ENCODE assay signal across 8 cellular contexts in the genomic region with DNA sequence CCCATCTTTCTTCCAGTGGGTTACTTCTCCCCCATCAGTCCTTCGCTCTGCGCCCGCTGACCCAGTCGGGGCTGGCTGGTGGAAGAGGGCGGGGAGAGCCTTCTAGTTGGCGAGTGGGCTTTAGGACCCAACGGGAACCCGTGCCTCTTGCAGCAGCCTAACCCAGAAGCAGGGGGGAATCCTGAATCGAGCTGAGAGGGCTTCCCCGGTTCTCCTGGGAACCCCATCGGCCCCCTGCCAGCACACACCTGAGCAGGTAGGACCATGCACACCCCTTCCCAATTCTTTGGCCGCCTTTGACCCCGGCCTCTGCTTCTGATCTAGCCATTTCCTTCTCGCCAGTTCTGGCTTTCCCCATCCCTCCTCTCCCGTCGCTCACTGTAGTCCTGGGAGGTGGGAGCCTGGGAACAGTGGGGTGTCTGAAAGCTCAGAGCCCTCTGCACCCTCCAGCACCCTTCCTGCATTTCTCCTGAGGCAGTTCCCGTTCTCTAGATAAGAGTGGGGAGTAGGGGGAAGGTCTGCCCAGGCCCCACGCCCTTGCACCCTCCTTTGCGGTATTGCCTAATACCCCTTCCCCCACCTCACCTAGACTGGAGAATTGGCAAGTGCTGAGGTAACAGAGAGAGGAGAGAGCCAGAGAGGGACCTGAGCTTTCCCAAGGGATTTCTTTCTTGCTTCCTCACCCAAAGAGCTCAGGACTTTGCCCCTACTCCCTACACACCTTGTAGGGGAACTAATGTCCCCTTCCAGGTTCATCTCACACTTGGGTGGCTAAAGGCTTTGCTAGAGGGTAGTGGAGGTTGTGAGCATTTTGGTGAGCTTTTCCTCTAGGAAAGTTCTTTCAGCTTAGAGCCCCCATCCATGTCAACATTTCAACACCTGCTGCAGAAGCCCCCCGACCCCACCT. TPM values are rescaled to one million over a fixed set of nuclear protein-coding genes. Genes with fewer than 3 reads are reported as not detected.
DNase-seq lines count a peak whose midpoint lies in the region; ATAC-seq lines count a peak whose summit lies in the region.

A gene (plus strand): TSS at position 150 of the 907 bp plus-strand sequence. CDS start 22,039 bp downstream, outside the sequence.

- ATAC-seq in GM21723 (IDR thresholded peaks at IDR 0.05; ENCODE audit: unreplicated experiment), result no peak

- DNase-seq in G401 (ENCODE audit: low spot score) (peak; percentile 93), NCI-H1092 (lab: John Stamatoyannopoulos, UW) (peak; percentile 15), amniotic epithelial cell (ENCODE audit: low read depth) (peak; percentile 63), hypothalamus (lab: John Stamatoyannopoulos, UW) (peak in 27 of 51 donors; percentile 22 to 78 (median 48)), renal cortical epithelial cell (ENCODE audit: low read depth) (no peak), SKM-1 (lab: John Stamatoyannopoulos, UW; ENCODE audit: unreplicated experiment) (no peak)
- DNase-seq in activated CD4-positive, CD25-positive, alpha-beta regulatory T cell (lab: John Stamatoyannopoulos, UW), result no peak

- in situ Hi-C loops in G401 (cut with HindIII; ENCODE audit: low sequenced_read_pairs), result loop anchor here (25.0 kb wide), 1 partner anchor 247 kb away; a partner anchor contains a TSS

RNA-seq across cellular contexts. Expression of the gene that starts here (rescaled TPM):
- total RNA-seq in G401 (2014; rRNA removed; shearing (Covaris generic)), result 9.5 and 11.8 TPM in 2 replicates
- 3.5 and 18.5 TPM in 2 replicates for total RNA-seq in renal cortical epithelial cell

Comparison
In these comparisons a context has a peak if more than half of its experiments do, and no peak if none do; other contexts are left out.
1. DNase-seq: peak in G401 (single experiment), NCI-H1092 (single experiment), amniotic epithelial cell (single experiment) and hypothalamus (27 of 51); none in renal cortical epithelial cell (single experiment), SKM-1 (single experiment) and activated CD4-positive, CD25-positive, alpha-beta regulatory T cell (0 of 4).